ENCODE assay signal across 28 cellular contexts in genomic region chr4:2341911-2342652, GRCh38.
DNase-seq lines count a peak whose midpoint lies in the region; ATAC-seq, FAIRE-seq and TF ChIP-seq lines count a peak whose summit lies in the region.
"Had no signal": no experiment of that assay in that cellular context is flagged by ENCODE, and none has a peak within 500 bp of the region (broad histone marks: within the 10 kb centered on the region; RNA-seq: fewer than 3 reads in every experiment).

No MANE protein-coding gene starts in this region.

- no peak overlapping the region for H2AFZ ChIP-seq in IMR-90 (replicated peaks; ENCODE audit: low read length, poor library complexity)

- H3K9ac ChIP-seq in IMR-90 (ENCODE audit: low read depth, low read length) = no peak overlapping the region
- H3K9ac ChIP-seq: BLaER1 had no signal

- H4K8ac ChIP-seq in IMR-90 (ENCODE audit: low read depth in 2 of 2, low read length in 2 of 2) = no peak overlapping the region

- no peak overlapping the region for H3K14ac ChIP-seq in IMR-90 (replicated peaks; ENCODE audit: low read depth, low read length)

- H3K18ac ChIP-seq in IMR-90 (ENCODE audit: low read depth, low read length) = no peak overlapping the region

- TF ChIP-seq POLR2A in IMR-90 (IDR thresholded peaks at IDR 0.05; ENCODE audit: low read depth, low read length) = no peak
- no peak for TF ChIP-seq POLR2A in erythroblast (IDR thresholded peaks at IDR 0.05; ENCODE audit: low read length)

- no TSS peak for BruUV-seq in IMR-90 (replicated peaks; lab: Mats Ljungman, UMichigan)

- no peak overlapping the region for H2BK120ac ChIP-seq in IMR-90 (ENCODE audit: low read depth, low read length)

- H3K36me3 ChIP-seq in IMR-90 (ENCODE audit: control insufficient read depth, insufficient read depth, low read length) = no peaks in the 10 kb centered on the region
- H3K36me3 ChIP-seq in bronchial epithelial cell (ENCODE audit: control insufficient read depth, insufficient read depth, low read length) = no peaks in the 10 kb centered on the region
- H3K36me3 ChIP-seq: BLaER1 had no signal

- no peak overlapping the region for H2BK5ac ChIP-seq in IMR-90 (ENCODE audit: low read depth, low read length, poor library complexity, severe bottlenecking)

- H3K27ac ChIP-seq in IMR-90 (ENCODE audit: insufficient read depth, low read length) = no peak overlapping the region
- H3K27ac ChIP-seq: BLaER1, SK-N-MC, tibial artery, VCaP had no signal

- 84% methylated on average over 9 of the region's 16 CpGs; no CpG with 5 or more reads in 1 of the 2 experiments for WGBS in IMR-90 (ENCODE audit: extremely low coverage in 2 of 2, insufficient read length in 1 of 2), 2 experiments

- CTCF ChIA-PET in IMR-90 (lab: Yijun Ruan, JAX) = no interaction called here

- no peaks in the 10 kb centered on the region for H3K4me1 ChIP-seq in IMR-90 (ENCODE audit: control insufficient read depth, insufficient read depth, low read length)
- H3K4me1 ChIP-seq: BLaER1, tibial artery had no signal

- POLR2A ChIA-PET in IMR-90 (lab: Charles Lee; ENCODE audit: unreplicated experiment) = no interaction called here

- in situ Hi-C loops in IMR-90 (cut with MboI; ENCODE audit: low sequenced_read_pairs) = no loop called here

- no peak overlapping the region for H3K23ac ChIP-seq in IMR-90 (ENCODE audit: low read depth, low read length)

- H3K27me3 ChIP-seq in IMR-90 (ENCODE audit: control insufficient read depth, insufficient read depth, low read length) = peaks cover 13% of the 10 kb centered on the region
- H3K27me3 ChIP-seq in bronchial epithelial cell (ENCODE audit: control insufficient read depth, insufficient read depth, low read length) = no peaks in the 10 kb centered on the region
- H3K27me3 ChIP-seq: BLaER1, tibial artery had no signal

- FAIRE-seq in bronchial epithelial cell (lab: Jason Lieb, UNC) = peak; percentile 68
- FAIRE-seq: frontal cortex, GM12891, keratinocyte, RCC 7860, small intestine had no signal

- H3K56ac ChIP-seq in IMR-90 (ENCODE audit: extremely low read depth, insufficient read depth, low read length) = no peak overlapping the region

- no peak overlapping the region for H2BK20ac ChIP-seq in IMR-90 (ENCODE audit: low read depth, low read length)

- no peaks in the 10 kb centered on the region for H4K20me1 ChIP-seq in IMR-90 (ENCODE audit: insufficient read depth, low read length)
- H4K20me1 ChIP-seq: BLaER1 had no signal

- dilution Hi-C loops in IMR-90 (cut with HindIII; ENCODE audit: low sequenced_read_pairs, unreplicated experiment) = no loop called here

- H2BK15ac ChIP-seq in IMR-90 (ENCODE audit: low read depth, low read length) = no peak overlapping the region

- peak overlapping the region; percentile 81 for H2AK9ac ChIP-seq in IMR-90 (replicated peaks; ENCODE audit: low read depth, low read length, poor library complexity)

- no peak overlapping the region for H4K5ac ChIP-seq in IMR-90 (ENCODE audit: low read depth, low read length)

- peak; percentile 17 for DNase-seq in activated CD8-positive, alpha-beta memory T cell treated with anti-CD3 and anti-CD28 coated beads for 24 hours
- no peak for DNase-seq in activated CD8-positive, alpha-beta memory T cell treated with anti-CD3 and anti-CD28 coated beads, Interleukin-2, amount 50 U/mL, for 48 hours
- no peak for DNase-seq in IMR-90
- no peak for DNase-seq in bronchial epithelial cell (ENCODE audit: low read depth)
- peak; percentile 0 for DNase-seq in stimulated activated naive CD8-positive, alpha-beta T cell treated with anti-CD3 and anti-CD28 coated beads, Interleukin-15, Interleukin-2, amounts not matched to agents 100 U/mL and 50 U/mL, for 24 hours
- no peak for DNase-seq in NCI-H146 treated with DMSO at 0.1 percent for 48 hours (lab: John Stamatoyannopoulos, UW; ENCODE audit: unreplicated experiment)
- no peak for DNase-seq in erythroblast (lab: John Stamatoyannopoulos, UW)
- DNase-seq: activated naive CD8-positive, alpha-beta T cell treated with anti-CD3 and anti-CD28 coated beads for 36 hours; COR-L47; DND-41; effector memory CD4-positive, alpha-beta T cell; hypothalamus; NCI-H2107; NK-92 treated with Interleukin-12 subunit alpha and Interleukin-12 subunit beta, amount 100 ng/mL, for 24 hours; small intestine; stimulated activated CD4-positive, alpha-beta T cell treated with anti-CD3 and anti-CD28 coated beads, Interleukin-2, amount 100 ng/mL, for 48 hours; stimulated activated naive CD4-positive, alpha-beta T cell treated with Interleukin-2 at 50 U/mL for 16 hours; T-helper 2 cell had no signal

- no peak overlapping the region for H3K4ac ChIP-seq in IMR-90 (ENCODE audit: low read depth, low read length)

- intact Hi-C loops in IMR-90 (cut with micrococcal nuclease) = no loop called here

- H3K4me3 ChIP-seq in IMR-90 (ENCODE audit: insufficient read depth, low read depth, low read length) (no peak overlapping the region), bronchial epithelial cell (ENCODE audit: low read depth, low read length) (no peak overlapping the region)
- H3K4me3 ChIP-seq: BLaER1, SK-N-MC, tibial artery had no signal

- TF ChIP-seq RAD21 in IMR-90 (IDR thresholded peaks at IDR 0.05; ENCODE audit: low read length) = no peak

- TF ChIP-seq CTCF in IMR-90 (conservative IDR thresholded peaks at IDR 0.05; ENCODE audit: low read depth, low read length) (no peak), bronchial epithelial cell (IDR thresholded peaks at IDR 0.05; ENCODE audit: insufficient read depth, low read length, severe bottlenecking) (no peak)

- no peak overlapping the region for H3K4me2 ChIP-seq in IMR-90 (ENCODE audit: low read depth, low read length)
- H3K4me2 ChIP-seq: BLaER1 had no signal

- no peaks in the 10 kb centered on the region; the same call in 1 of the 2 replicates for H3K9me3 ChIP-seq in IMR-90 (ENCODE audit: control insufficient read depth, insufficient read depth, low read length)
- H3K9me3 ChIP-seq: tibial artery had no signal

- no peak for ATAC-seq in IMR-90 (ENCODE audit: low read depth)
- no peak for ATAC-seq in stimulated activated naive CD8-positive, alpha-beta T cell treated with anti-CD3 and anti-CD28 coated beads, Interleukin-15, Interleukin-2, amounts not matched to agents 100 U/mL and 50 U/mL, for 24 hours
- ATAC-seq in HG03175 (IDR thresholded peaks at IDR 0.05; ENCODE audit: unreplicated experiment) = no peak
- ATAC-seq: esophagus mucosa had no signal

- no peak overlapping the region for H4K91ac ChIP-seq in IMR-90 (ENCODE audit: insufficient read depth, low read depth, low read length)

- H2AK5ac ChIP-seq in IMR-90 (ENCODE audit: low read depth, low read length) = no peak overlapping the region

- H3K9me1 ChIP-seq in IMR-90 (ENCODE audit: insufficient read depth, low read length) = peaks cover 3% of the 10 kb centered on the region; the same call in 1 of the 2 replicates

- H3K79me1 ChIP-seq in IMR-90 (ENCODE audit: low read depth in 1 of 2, low read length in 2 of 2) = no peaks in the 10 kb centered on the region

TF ChIP-seq in IMR-90, 13 proteins besides CTCF, POLR2A, EP300 and RAD21:
- no peak for TF ChIP-seq NFE2L2 (IDR thresholded peaks at IDR 0.05; ENCODE audit: low read depth, low read length)
- TF ChIP-seq CEBPB (IDR thresholded peaks at IDR 0.05; ENCODE audit: low read depth, low read length) = peak; percentile 36; the same call in 1 of the 2 replicates

Comparison
In these comparisons a context has a peak if more than half of its experiments do, and no peak if none do; other contexts are left out.
1. DNase-seq: peak in activated CD8-positive, alpha-beta memory T cell treated with anti-CD3 and anti-CD28 coated beads for 24 hours (single experiment) and stimulated activated naive CD8-positive, alpha-beta T cell treated with anti-CD3 and anti-CD28 coated beads, Interleukin-15, Interleukin-2, amounts not matched to agents 100 U/mL and 50 U/mL, for 24 hours (single experiment); none in activated CD8-positive, alpha-beta memory T cell treated with anti-CD3 and anti-CD28 coated beads, Interleukin-2, amount 50 U/mL, for 48 hours (single experiment), IMR-90 (single experiment), bronchial epithelial cell (single experiment), NCI-H146 treated with DMSO at 0.1 percent for 48 hours (single experiment) and erythroblast (0 of 2).